Comparison of ENCODE assay signal across 15 cellular contexts in the genomic region with DNA sequence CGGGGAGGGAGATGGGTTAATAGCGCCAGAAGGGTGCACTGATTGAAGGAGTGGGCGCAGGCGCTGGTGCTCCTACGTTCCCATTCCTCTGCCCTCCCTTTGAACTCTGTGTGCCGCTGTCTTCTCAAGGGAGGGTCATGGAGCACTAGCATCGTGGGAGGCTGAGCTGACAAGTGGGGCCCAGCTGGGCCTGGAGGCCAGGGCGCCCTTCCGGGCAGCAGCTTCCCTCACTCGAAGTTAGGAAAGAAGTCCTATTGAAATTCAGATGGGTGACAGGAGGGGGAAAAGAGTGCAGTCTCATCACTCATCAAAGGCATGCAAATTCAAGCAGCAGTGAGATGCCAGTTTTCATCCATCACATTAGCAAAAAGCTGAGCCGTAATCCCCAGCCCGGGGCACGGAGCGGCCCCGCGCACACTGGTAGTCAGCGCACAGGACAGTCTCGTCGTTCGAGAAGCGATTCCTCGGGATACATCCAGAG.
DNase-seq lines count a peak whose midpoint lies in the region; ATAC-seq and TF ChIP-seq lines count a peak whose summit lies in the region.
"Had no signal": no experiment of that assay in that cellular context is flagged by ENCODE, and none has a peak within 500 bp of the region (broad histone marks: within the 10 kb centered on the region; RNA-seq: fewer than 3 reads in every experiment).

No MANE protein-coding gene starts in this region.

- H3K9me2 ChIP-seq in SK-N-SH: no peaks in the 10 kb centered on the region

- no peak overlapping the region for H3K4me2 ChIP-seq in SK-N-SH

- TF ChIP-seq CTCF in SK-N-SH (IDR thresholded peaks at IDR 0.05): no peak
- no peak for TF ChIP-seq CTCF in chondrocyte (IDR thresholded peaks at IDR 0.05)
- no peak for TF ChIP-seq CTCF in left lung (IDR thresholded peaks at IDR 0.05)
- TF ChIP-seq CTCF in stomach (IDR thresholded peaks at IDR 0.05): no peak
- no peak for TF ChIP-seq CTCF in brain microvascular endothelial cell (IDR thresholded peaks at IDR 0.05; ENCODE audit: low read depth, low read length, missing control alignments)
- TF ChIP-seq CTCF in tibial nerve (IDR thresholded peaks at IDR 0.05): no peak

- TF ChIP-seq RAD21 in SK-N-SH (IDR thresholded peaks at IDR 0.05; ENCODE audit: low read length): no peak

- H3K36me3 ChIP-seq in SK-N-SH (replicated peaks in 1 of 2; ENCODE audit: control insufficient read depth in 1 of 2, insufficient read depth in 2 of 2, low read length in 1 of 2) (peaks cover 0 to 16% of the 10 kb centered on the region in 2 experiments), left lung (peaks cover 0 to 86% of the 10 kb centered on the region in 2 donors), stomach (peaks cover 0 to 76% (median 61%) of the 10 kb centered on the region in 4 donors), brain microvascular endothelial cell (replicated peaks) (no peaks in the 10 kb centered on the region), tibial nerve (peaks cover 0 to 45% (median 6%) of the 10 kb centered on the region in 3 donors)

- no peaks in the 10 kb centered on the region for H3K79me2 ChIP-seq in SK-N-SH (ENCODE audit: insufficient read depth)

- no peaks in the 10 kb centered on the region for H3K9me3 Mint-ChIP-seq in chondrocyte (ENCODE audit: low read depth)
- H3K9me3 Mint-ChIP-seq: activated naive CD8-positive, alpha-beta T cell treated with anti-CD3 and anti-CD28 coated beads, Interleukin-2, amount 50 U/mL, for 24 hours; CD4-positive, alpha-beta T cell had no signal

- H3K4me3 Mint-ChIP-seq in chondrocyte (ENCODE audit: unreplicated experiment): no peak overlapping the region
- H3K4me3 Mint-ChIP-seq: activated naive CD8-positive, alpha-beta T cell treated with anti-CD3 and anti-CD28 coated beads, Interleukin-2, amount 50 U/mL, for 24 hours; CD4-positive, alpha-beta T cell; stimulated activated naive CD8-positive, alpha-beta T cell treated with anti-CD3 and anti-CD28 coated beads, Interleukin-15, amount 100 ng/mL, for 72 hours had no signal

- ATAC-seq in SK-N-SH treated with all-trans-retinoic acid at 6 μM for 48 hours (no peak), left lung (no peak)
- ATAC-seq: activated naive CD8-positive, alpha-beta T cell treated with anti-CD3 and anti-CD28 coated beads, Interleukin-2, amount 50 U/mL, for 24 hours; stimulated activated naive CD8-positive, alpha-beta T cell treated with anti-CD3 and anti-CD28 coated beads, Interleukin-15, amount 100 ng/mL, for 72 hours had no signal

- no peaks in the 10 kb centered on the region for H4K20me1 ChIP-seq in SK-N-SH (ENCODE audit: insufficient read depth)

- 92% methylated on average over 22 of the region's 22 CpGs for WGBS in SK-N-SH (ENCODE audit: low lambda C conversion rate)
- 78 to 87% (median 86%) methylated on average over 22 of the region's 22 CpGs for WGBS in stomach, 5 donors
- 58 to 65% methylated on average over 22 of the region's 22 CpGs for WGBS in tibial nerve, 2 donors

- H3K27ac ChIP-seq in SK-N-SH (ENCODE audit: low read depth in 2 of 2, low read length in 1 of 2) (no peak overlapping the region), left lung (no peak overlapping the region), stomach (no peak overlapping the region), brain microvascular endothelial cell (no peak overlapping the region), tibial nerve (peak overlapping the region in 2 of 4 donors; percentile 36 to 70)
- H3K27ac ChIP-seq: 22Rv1 had no signal

- H3K9me3 ChIP-seq in SK-N-SH (no peaks in the 10 kb centered on the region), left lung (no peaks in the 10 kb centered on the region), stomach (no peaks in the 10 kb centered on the region), tibial nerve (no peaks in the 10 kb centered on the region)

- H3K27ac Mint-ChIP-seq in chondrocyte (ENCODE audit: unreplicated experiment): no peak overlapping the region
- H3K27ac Mint-ChIP-seq: activated naive CD8-positive, alpha-beta T cell treated with anti-CD3 and anti-CD28 coated beads, Interleukin-2, amount 50 U/mL, for 24 hours; CD4-positive, alpha-beta T cell; stimulated activated naive CD8-positive, alpha-beta T cell treated with anti-CD3 and anti-CD28 coated beads, Interleukin-15, amount 100 ng/mL, for 72 hours had no signal

- H3K4me1 Mint-ChIP-seq in chondrocyte (ENCODE audit: low read depth): no peaks in the 10 kb centered on the region
- H3K4me1 Mint-ChIP-seq: activated naive CD8-positive, alpha-beta T cell treated with anti-CD3 and anti-CD28 coated beads, Interleukin-2, amount 50 U/mL, for 24 hours had no signal

- no peaks in the 10 kb centered on the region for H3K27me3 Mint-ChIP-seq in chondrocyte (ENCODE audit: low read depth)
- H3K27me3 Mint-ChIP-seq: activated naive CD8-positive, alpha-beta T cell treated with anti-CD3 and anti-CD28 coated beads, Interleukin-2, amount 50 U/mL, for 24 hours had no signal

- TF ChIP-seq POLR2A in stomach (IDR thresholded peaks at IDR 0.05) (no peak), tibial nerve (IDR thresholded peaks at IDR 0.05) (no peak)

- H2AFZ ChIP-seq in SK-N-SH (ENCODE audit: low read depth): no peak overlapping the region

- TF ChIP-seq EP300 in SK-N-SH (IDR thresholded peaks at IDR 0.05; ENCODE audit: borderline replicate concordance in 1 of 2, low read depth in 1 of 2, low read length in 1 of 2) (no peak), stomach (IDR thresholded peaks at IDR 0.05) (no peak), tibial nerve (IDR thresholded peaks at IDR 0.05) (no peak)

- H3F3A ChIP-seq in SK-N-SH (replicated peaks; ENCODE audit: insufficient read depth): no peaks in the 10 kb centered on the region

- intact Hi-C loops in left lung (cut with DNase I) (no loop called here), stomach (cut with DNase I; ENCODE audit: low total_unique reads) (no loop called here)

- H3K4me3 ChIP-seq in SK-N-SH (ENCODE audit: low read depth in 2 of 2, low read length in 1 of 2) (no peak overlapping the region), left lung (no peak overlapping the region), stomach (no peak overlapping the region), brain microvascular endothelial cell (ENCODE audit: low read depth, low read length) (no peak overlapping the region), tibial nerve (no peak overlapping the region)

- peaks cover 3% of the 10 kb centered on the region for H3K36me3 Mint-ChIP-seq in chondrocyte (ENCODE audit: low read depth)

- H3K27me3 ChIP-seq in SK-N-SH (ENCODE audit: insufficient read depth) (no peaks in the 10 kb centered on the region), left lung (no peaks in the 10 kb centered on the region), stomach (no peaks in the 10 kb centered on the region), brain microvascular endothelial cell (replicated peaks) (no peaks in the 10 kb centered on the region), tibial nerve (no peaks in the 10 kb centered on the region)

- CTCF ChIA-PET in SK-N-SH (lab: Yijun Ruan, JAX): interaction anchor here (1.2 kb wide), 1 partner anchor 39 kb away, joined by 4 read pairs; no protein-coding TSS in a partner anchor

- H3K4me1 ChIP-seq in SK-N-SH (ENCODE audit: control insufficient read depth in 1 of 2, insufficient read depth in 2 of 2, low read depth in 1 of 2, low read length in 1 of 2) (no peaks in the 10 kb centered on the region; a peak in 1 of 4 replicates), left lung (no peaks in the 10 kb centered on the region), stomach (peaks cover 0 to 6% (median 0%) of the 10 kb centered on the region in 4 donors), tibial nerve (peaks cover 0 to 55% (median 0%) of the 10 kb centered on the region in 4 donors)

- no peak overlapping the region for H3K9ac ChIP-seq in SK-N-SH

- POLR2A ChIA-PET in SK-N-SH (lab: Yijun Ruan, JAX): no interaction called here

- peak; percentile 4 for DNase-seq in SK-N-SH
- peak; percentile 42 for DNase-seq in chondrocyte (ENCODE audit: low spot score)
- peak; percentile 28 to 40 for DNase-seq in left lung
- peak; percentile 8 for DNase-seq in stomach
- DNase-seq in brain microvascular endothelial cell: no peak
- DNase-seq in MV-4-11 (lab: John Stamatoyannopoulos, UW): no peak
- DNase-seq in tibial nerve (ENCODE audit: low spot score in 2 of 2): no peak
- DNase-seq: activated naive CD8-positive, alpha-beta T cell treated with anti-CD3 and anti-CD28 coated beads, Interleukin-2, amount 50 U/mL, for 24 hours; cortex of kidney; NCI-H2081; SIG-M5; stimulated activated naive CD8-positive, alpha-beta T cell treated with anti-CD3 and anti-CD28 coated beads, Interleukin-15, amount 100 ng/mL, for 72 hours had no signal

- in situ Hi-C loops in brain microvascular endothelial cell (cut with HindIII; ENCODE audit: low pct_ligation_motif_present, low sequenced_read_pairs): no loop called here

TF ChIP-seq in SK-N-SH, 30 proteins besides CTCF, POLR2A, EP300 and RAD21 (continues in another document):
- TF ChIP-seq, protein P1, sequence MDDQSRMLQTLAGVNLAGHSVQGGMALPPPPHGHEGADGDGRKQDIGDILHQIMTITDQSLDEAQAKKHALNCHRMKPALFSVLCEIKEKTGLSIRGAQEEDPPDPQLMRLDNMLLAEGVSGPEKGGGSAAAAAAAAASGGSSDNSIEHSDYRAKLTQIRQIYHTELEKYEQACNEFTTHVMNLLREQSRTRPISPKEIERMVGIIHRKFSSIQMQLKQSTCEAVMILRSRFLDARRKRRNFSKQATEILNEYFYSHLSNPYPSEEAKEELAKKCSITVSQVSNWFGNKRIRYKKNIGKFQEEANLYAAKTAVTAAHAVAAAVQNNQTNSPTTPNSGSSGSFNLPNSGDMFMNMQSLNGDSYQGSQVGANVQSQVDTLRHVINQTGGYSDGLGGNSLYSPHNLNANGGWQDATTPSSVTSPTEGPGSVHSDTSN (IDR thresholded peaks at IDR 0.05): no peak

TF ChIP-seq in SK-N-SH treated with all-trans-retinoic acid at 6 μM for 48 hours, 23 proteins besides CTCF, POLR2A, EP300 and RAD21:
- TF ChIP-seq GLIS3 (CRISPR knock-in tag; IDR thresholded peaks at IDR 0.05): no peak
- no peak for TF ChIP-seq RARB (CRISPR knock-in tag; IDR thresholded peaks at IDR 0.05)
- TF ChIP-seq ISL1 (CRISPR knock-in tag; IDR thresholded peaks at IDR 0.05): no peak
- TF ChIP-seq SNAI2 (CRISPR knock-in tag; IDR thresholded peaks at IDR 0.05): no peak
- TF ChIP-seq ARNTL (CRISPR knock-in tag; IDR thresholded peaks at IDR 0.05; ENCODE audit: borderline replicate concordance, low read depth): no peak

Comparison
In these comparisons a context has a peak if more than half of its experiments do, and no peak if none do; other contexts are left out.
1. DNase-seq: peak in SK-N-SH (single experiment), chondrocyte (single experiment), left lung (2 of 2) and stomach (single experiment); none in brain microvascular endothelial cell (single experiment), MV-4-11 (single experiment) and tibial nerve (0 of 2).